In the genomic region with DNA sequence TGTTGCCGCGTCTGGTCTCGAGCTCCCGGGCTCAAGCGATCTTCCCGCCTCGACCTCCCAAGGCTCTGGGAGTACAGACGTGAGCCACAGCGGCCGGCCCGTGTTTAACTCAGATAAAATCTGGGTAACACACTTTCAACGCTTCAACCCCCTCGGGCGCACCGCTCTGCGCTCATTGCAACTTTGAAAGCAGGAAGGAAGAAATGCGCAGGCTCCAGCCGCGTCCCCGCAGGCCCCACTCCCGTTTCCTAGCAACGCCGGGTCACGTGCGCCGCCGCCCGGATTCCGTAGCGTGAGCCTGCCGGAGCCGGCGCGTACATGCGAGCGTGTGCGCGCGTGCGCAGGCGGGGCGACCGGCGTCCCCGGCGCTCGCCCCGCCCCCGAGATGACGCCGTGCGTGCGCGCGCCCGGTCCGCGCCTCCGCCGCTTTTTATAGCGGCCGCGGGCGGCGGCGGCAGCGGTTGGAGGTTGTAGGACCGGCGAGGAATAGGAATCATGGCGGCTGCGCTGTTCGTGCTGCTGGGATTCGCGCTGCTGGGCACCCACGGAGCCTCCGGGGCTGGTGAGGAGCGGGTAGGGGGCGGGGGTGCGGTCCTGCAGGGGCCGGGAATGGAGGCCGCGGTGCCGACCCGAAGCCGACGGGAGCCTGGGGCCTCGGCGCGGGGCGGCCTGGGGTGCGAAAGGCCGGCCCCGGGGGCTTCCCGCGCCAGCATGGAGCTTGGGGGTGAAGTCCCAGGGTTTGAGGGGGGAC, we compare ENCODE assay signal across 1 cellular context.
TF ChIP-seq lines count a peak whose summit lies in the region.

A gene (plus strand): TSS at position 457 of the 751 bp plus-strand sequence. CDS start 39 bp downstream, at position 496.

TF ChIP-seq in HepG2, 621 proteins besides CTCF, POLR2A, EP300 and RAD21 (continued from another document):
- TF ChIP-seq, protein P1, sequence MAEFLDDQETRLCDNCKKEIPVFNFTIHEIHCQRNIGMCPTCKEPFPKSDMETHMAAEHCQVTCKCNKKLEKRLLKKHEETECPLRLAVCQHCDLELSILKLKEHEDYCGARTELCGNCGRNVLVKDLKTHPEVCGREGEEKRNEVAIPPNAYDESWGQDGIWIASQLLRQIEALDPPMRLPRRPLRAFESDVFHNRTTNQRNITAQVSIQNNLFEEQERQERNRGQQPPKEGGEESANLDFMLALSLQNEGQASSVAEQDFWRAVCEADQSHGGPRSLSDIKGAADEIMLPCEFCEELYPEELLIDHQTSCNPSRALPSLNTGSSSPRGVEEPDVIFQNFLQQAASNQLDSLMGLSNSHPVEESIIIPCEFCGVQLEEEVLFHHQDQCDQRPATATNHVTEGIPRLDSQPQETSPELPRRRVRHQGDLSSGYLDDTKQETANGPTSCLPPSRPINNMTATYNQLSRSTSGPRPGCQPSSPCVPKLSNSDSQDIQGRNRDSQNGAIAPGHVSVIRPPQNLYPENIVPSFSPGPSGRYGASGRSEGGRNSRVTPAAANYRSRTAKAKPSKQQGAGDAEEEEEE (CRISPR knock-in tag; IDR thresholded peaks at IDR 0.05; ENCODE audit: borderline replicate concordance): no peak
- TF ChIP-seq, protein P2, sequence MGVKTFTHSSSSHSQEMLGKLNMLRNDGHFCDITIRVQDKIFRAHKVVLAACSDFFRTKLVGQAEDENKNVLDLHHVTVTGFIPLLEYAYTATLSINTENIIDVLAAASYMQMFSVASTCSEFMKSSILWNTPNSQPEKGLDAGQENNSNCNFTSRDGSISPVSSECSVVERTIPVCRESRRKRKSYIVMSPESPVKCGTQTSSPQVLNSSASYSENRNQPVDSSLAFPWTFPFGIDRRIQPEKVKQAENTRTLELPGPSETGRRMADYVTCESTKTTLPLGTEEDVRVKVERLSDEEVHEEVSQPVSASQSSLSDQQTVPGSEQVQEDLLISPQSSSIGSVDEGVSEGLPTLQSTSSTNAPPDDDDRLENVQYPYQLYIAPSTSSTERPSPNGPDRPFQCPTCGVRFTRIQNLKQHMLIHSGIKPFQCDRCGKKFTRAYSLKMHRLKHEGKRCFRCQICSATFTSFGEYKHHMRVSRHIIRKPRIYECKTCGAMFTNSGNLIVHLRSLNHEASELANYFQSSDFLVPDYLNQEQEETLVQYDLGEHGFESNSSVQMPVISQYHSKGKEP (CRISPR knock-in tag; IDR thresholded peaks at IDR 0.05): peak; percentile 84; the same call in 1 of the 2 replicates
